13 cellular contexts compared by ENCODE assay signal in genomic region chr17:17493986-17494466, GRCh38. TPM values are rescaled to one million over a fixed set of nuclear protein-coding genes. Genes with fewer than 3 reads are reported as not detected.
DNase-seq lines count a peak whose midpoint lies in the region; ATAC-seq and TF ChIP-seq lines count a peak whose summit lies in the region.
"Had no signal": no experiment of that assay in that cellular context is flagged by ENCODE, and none has a peak within 500 bp of the region (broad histone marks: within the 10 kb centered on the region; RNA-seq: fewer than 3 reads in every experiment).

No MANE protein-coding gene starts in this region.

- no TSS peak for BruUV-seq in MCF 10A (replicated peaks; lab: Mats Ljungman, UMichigan)

- peak overlapping the region; percentile 76 for H3K9ac ChIP-seq in endocrine pancreas (ENCODE audit: control insufficient read depth, insufficient read depth, low read length)

- H3K27me3 Mint-ChIP-seq in MCF 10A (ENCODE audit: insufficient read depth, unreplicated experiment), result no peaks in the 10 kb centered on the region

- no peaks in the 10 kb centered on the region for H3K27me3 ChIP-seq in breast epithelium
- H3K27me3 ChIP-seq in endocrine pancreas (ENCODE audit: control insufficient read depth, insufficient read depth, low read length), result no peaks in the 10 kb centered on the region
- H3K27me3 ChIP-seq in tibial nerve, result no peaks in the 10 kb centered on the region

- POLR2A ChIA-PET in MCF 10A (lab: Yijun Ruan, JAX), result no interaction called here

- H3K27ac ChIP-seq in breast epithelium (peak overlapping the region; percentile 60 to 84), tibial nerve (peak overlapping the region in 3 of 4 donors; percentile 43 to 89 (median 88))

- no peak overlapping the region for H3K27ac Mint-ChIP-seq in MCF 10A (ENCODE audit: low read depth, unreplicated experiment)
- H3K27ac Mint-ChIP-seq: activated CD4-positive, alpha-beta memory T cell treated with anti-CD3 and anti-CD28 coated beads, Interleukin-2, amount 10 ng/mL, durations not matched to agents 7 days and 5 days; activated T-helper 2 cell treated with anti-CD3 and anti-CD28 coated beads, Interferon-gamma antibody, Interleukin-2, Interleukin-4, amounts not matched to agents 10 μg/mL and 5 μg/mL and 100 μg/mL, durations not matched to agents 14 hours and 24 hours and 36 hours had no signal

- H3K36me3 Mint-ChIP-seq in MCF 10A (ENCODE audit: insufficient read depth, unreplicated experiment), result peaks cover 28% of the 10 kb centered on the region

- 41 to 47% methylated on average over 5 of the region's 5 CpGs for WGBS in tibial nerve, 2 donors

- H3K9me3 ChIP-seq in breast epithelium, result no peaks in the 10 kb centered on the region
- H3K9me3 ChIP-seq in endocrine pancreas (ENCODE audit: control insufficient read depth, low read length), result no peaks in the 10 kb centered on the region
- H3K9me3 ChIP-seq in tibial nerve, result no peaks in the 10 kb centered on the region

- H3K4me1 ChIP-seq in breast epithelium (no peaks in the 10 kb centered on the region), endocrine pancreas (ENCODE audit: control insufficient read depth, insufficient read depth, low read length) (no peaks in the 10 kb centered on the region), tibial nerve (peaks cover 0 to 53% (median 22%) of the 10 kb centered on the region in 4 donors)

- intact Hi-C loops in breast epithelium (cut with DNase I; ENCODE audit: low total_unique reads), result loop anchor here (10.0 kb wide), 2 partner anchors 151 to 1279 kb away; partner anchors contain the start of genes NCOR1 and PIGL
- intact Hi-C loops in MCF 10A (cut with micrococcal nuclease), result no loop called here

- H3K36me3 ChIP-seq in breast epithelium, result no peaks in the 10 kb centered on the region
- peaks cover 5% of the 10 kb centered on the region for H3K36me3 ChIP-seq in endocrine pancreas (ENCODE audit: control insufficient read depth, insufficient read depth, low read length)
- H3K36me3 ChIP-seq in tibial nerve, result peaks cover 0 to 34% (median 7%) of the 10 kb centered on the region in 3 donors

- no peak for TF ChIP-seq POLR2A in breast epithelium (IDR thresholded peaks at IDR 0.05)
- TF ChIP-seq POLR2A in tibial nerve (IDR thresholded peaks at IDR 0.05), result no peak

- TF ChIP-seq EP300 in tibial nerve (IDR thresholded peaks at IDR 0.05), result peak in 1 of 2 donors; percentile 28

- DNase-seq in breast epithelium (ENCODE audit: low spot score in 2 of 2) (peak in 1 of 2 donors; percentile 10), MCF 10A (ENCODE audit: unreplicated experiment) (no peak), midbrain (lab: John Stamatoyannopoulos, UW) (peak; percentile 52), tibial nerve (ENCODE audit: low spot score in 2 of 2) (no peak), NCI-H1092 (lab: John Stamatoyannopoulos, UW) (no peak)
- no peak for DNase-seq in activated CD4-positive, alpha-beta T cell treated with anti-CD3 and anti-CD28 coated beads, Interleukin-2, amount 50 U/mL, for 48 hours
- DNase-seq: activated CD4-positive, alpha-beta memory T cell treated with anti-CD3 and anti-CD28 coated beads, Interleukin-2, amount 10 ng/mL, durations not matched to agents 7 days and 5 days; naive B cell; RPMI8226 had no signal

- H3K9me3 Mint-ChIP-seq in MCF 10A (ENCODE audit: unreplicated experiment), result no peaks in the 10 kb centered on the region
- H3K9me3 Mint-ChIP-seq: activated CD4-positive, alpha-beta memory T cell treated with anti-CD3 and anti-CD28 coated beads, Interleukin-2, amount 10 ng/mL, durations not matched to agents 7 days and 5 days; activated T-helper 2 cell treated with anti-CD3 and anti-CD28 coated beads, Interferon-gamma antibody, Interleukin-2, Interleukin-4, amounts not matched to agents 10 μg/mL and 5 μg/mL and 100 μg/mL, durations not matched to agents 14 hours and 24 hours and 36 hours; naive B cell had no signal

- H3K4me3 Mint-ChIP-seq in MCF 10A (ENCODE audit: unreplicated experiment), result no peak overlapping the region
- H3K4me3 Mint-ChIP-seq: activated CD4-positive, alpha-beta memory T cell treated with anti-CD3 and anti-CD28 coated beads, Interleukin-2, amount 10 ng/mL, durations not matched to agents 7 days and 5 days had no signal

- no peak for TF ChIP-seq CTCF in breast epithelium (IDR thresholded peaks at IDR 0.05)
- no peak for TF ChIP-seq CTCF in MCF 10A (IDR thresholded peaks at IDR 0.05; ENCODE audit: unreplicated experiment)
- no peak for TF ChIP-seq CTCF in tibial nerve (IDR thresholded peaks at IDR 0.05)

- no peaks in the 10 kb centered on the region for H3K4me1 Mint-ChIP-seq in MCF 10A (ENCODE audit: insufficient read depth, unreplicated experiment)

- CTCF ChIA-PET in MCF 10A (lab: Yijun Ruan, JAX), result interaction anchor here (0.6 to 1.0 kb wide), 3 partner anchors 13 to 235 kb away, joined by 3 read pairs; no protein-coding TSS in a partner anchor

- no peak for ATAC-seq in HG03139 (IDR thresholded peaks at IDR 0.05; ENCODE audit: unreplicated experiment)
- ATAC-seq: GM12878 had no signal

- H3K4me3 ChIP-seq in breast epithelium, result peak overlapping the region; percentile 65 to 77 (median 70)
- peak overlapping the region; percentile 66 for H3K4me3 ChIP-seq in endocrine pancreas (ENCODE audit: control insufficient read depth, insufficient read depth, low read length)
- H3K4me3 ChIP-seq in tibial nerve, result peak overlapping the region in 2 of 4 donors; percentile 66
- H3K4me3 ChIP-seq: GM12878 had no signal

RNA-seq across cellular contexts. Expression of gene RASD1, which starts 2.2 kb away (rescaled TPM):
- total RNA-seq in breast epithelium (100 to 1,000 TPM in 1 of 3 donors, 10 to 100 TPM in 2; 64.0 to 140 (median 75.0) TPM), MCF 10A (2022) (0.21 TPM in 1 of 2 replicates, not detected in the other), tibial nerve (100 to 1,000 TPM; 166 to 250 (median 231) TPM)
- total RNA-seq: GM12878 had no signal

RNA-seq across cellular contexts. Expression of gene MED9, which starts 17.2 kb away (rescaled TPM):
- total RNA-seq in breast epithelium, result 10 to 100 TPM; 13.4 to 22.5 (median 20.0) TPM
- 8.1 and 10.5 TPM in 2 replicates for total RNA-seq in MCF 10A (2022)
- 10 to 100 TPM in 3 of 4 donors, 1 to 10 TPM in 1; 8.0 to 17.5 (median 13.6) TPM for total RNA-seq in tibial nerve

Comparison
In these comparisons a context has a peak if more than half of its experiments do, and no peak if none do; other contexts are left out.
1. RNA of gene RASD1, which starts 2.2 kb away (total RNA-seq): 166 to 250 TPM in tibial nerve and 64.0 to 140 TPM in breast epithelium; 0.21 TPM in MCF 10A; every median in the first group is over 10 times any median in the second.